In genomic region chr16:73047221-73047535, GRCh38 we compare ENCODE assay signal across 9 cellular contexts. TPM values are rescaled to one million over a fixed set of nuclear protein-coding genes. Genes with fewer than 3 reads are reported as not detected.
DNase-seq lines count a peak whose midpoint lies in the region; ATAC-seq and TF ChIP-seq lines count a peak whose summit lies in the region.
"Had no signal": no experiment of that assay in that cellular context is flagged by ENCODE, and none has a peak within 500 bp of the region (broad histone marks: within the 10 kb centered on the region; RNA-seq: fewer than 3 reads in every experiment).

No MANE protein-coding gene starts in this region.

- H3K4me1 Mint-ChIP-seq in CD8-positive, alpha-beta T cell (ENCODE audit: low read depth) = peaks cover 4% of the 10 kb centered on the region
- peaks cover 26% of the 10 kb centered on the region for H3K4me1 Mint-ChIP-seq in endothelial cell (ENCODE audit: unreplicated experiment)

- POLR2A ChIA-PET in CD8-positive, alpha-beta T cell (lab: Charles Lee) = no interaction called here
- POLR2A ChIA-PET in PC-3 (lab: Charles Lee; ENCODE audit: unreplicated experiment) = interaction anchor here (0.5 to 0.7 kb wide), 6 partner anchors 26 to 440 kb away, joined by 3 to 27 read pairs (median 6); no protein-coding TSS in a partner anchor

- H3K27me3 Mint-ChIP-seq in CD8-positive, alpha-beta T cell (ENCODE audit: low read depth) = peaks cover 25% of the 10 kb centered on the region
- H3K27me3 Mint-ChIP-seq in endothelial cell (ENCODE audit: unreplicated experiment) = peaks cover 32% of the 10 kb centered on the region

- no peaks in the 10 kb centered on the region for H3K9me3 ChIP-seq in CD8-positive, alpha-beta T cell (ENCODE audit: low read length)
- H3K9me3 ChIP-seq in PC-3 (ENCODE audit: low read length) (no peaks in the 10 kb centered on the region), osteoblast (ENCODE audit: low read depth, low read length) (no peaks in the 10 kb centered on the region)
- H3K9me3 ChIP-seq: neutrophil had no signal

- H3K9me3 Mint-ChIP-seq in CD8-positive, alpha-beta T cell = no peaks in the 10 kb centered on the region
- H3K9me3 Mint-ChIP-seq in endothelial cell (ENCODE audit: unreplicated experiment) = no peaks in the 10 kb centered on the region

- no peak for ATAC-seq in CD8-positive, alpha-beta T cell
- ATAC-seq in PC-3 = no peak
- ATAC-seq in HG02973 (IDR thresholded peaks at IDR 0.05; ENCODE audit: unreplicated experiment) = no peak

- no peak overlapping the region for H3K27ac ChIP-seq in CD8-positive, alpha-beta T cell (ENCODE audit: low read depth, low read length)
- H3K27ac ChIP-seq in PC-3 (ENCODE audit: low read length) (peak overlapping the region; percentile 95), osteoblast (ENCODE audit: low read depth, low read length) (peak overlapping the region; percentile 88)
- H3K27ac ChIP-seq: neutrophil had no signal

- intact Hi-C loops in CD8-positive, alpha-beta T cell (cut with DNase I, micrococcal nuclease) = no loop called here
- intact Hi-C loops in PC-3 (cut with micrococcal nuclease) = loop anchor here (1.0 to 5.0 kb wide), 5 partner anchors 58 to 545 kb away; no protein-coding TSS in a partner anchor

- no peaks in the 10 kb centered on the region for H3K9me2 ChIP-seq in PC-3 (replicated peaks; ENCODE audit: low read length)

- H3K4me2 ChIP-seq in PC-3 (ENCODE audit: low read length) (peak overlapping the region; percentile 84), osteoblast (ENCODE audit: insufficient read depth, low read length) (peak overlapping the region; percentile 93)

- no peaks in the 10 kb centered on the region for H3K36me3 Mint-ChIP-seq in CD8-positive, alpha-beta T cell
- H3K36me3 Mint-ChIP-seq in endothelial cell (ENCODE audit: low read depth, unreplicated experiment) = peaks cover 15% of the 10 kb centered on the region

- H3K79me2 ChIP-seq in PC-3 (ENCODE audit: low read length) = peaks cover 95% of the 10 kb centered on the region
- peaks cover 91% of the 10 kb centered on the region for H3K79me2 ChIP-seq in osteoblast (ENCODE audit: insufficient read depth, low read length)

- H3K4me3 Mint-ChIP-seq in CD8-positive, alpha-beta T cell = peak overlapping the region; percentile 56
- peak overlapping the region; percentile 89 for H3K4me3 Mint-ChIP-seq in endothelial cell (ENCODE audit: unreplicated experiment)

- H4K20me1 ChIP-seq in PC-3 (ENCODE audit: low read length) (no peaks in the 10 kb centered on the region), osteoblast (ENCODE audit: insufficient read depth, low read length) (no peaks in the 10 kb centered on the region)

- H3K4me1 ChIP-seq in CD8-positive, alpha-beta T cell (ENCODE audit: insufficient read depth, low read length) = no peaks in the 10 kb centered on the region
- H3K4me1 ChIP-seq in PC-3 (ENCODE audit: insufficient read depth, low read length) (peaks cover 65% of the 10 kb centered on the region), osteoblast (ENCODE audit: insufficient read depth, low read length) (peaks cover 72% of the 10 kb centered on the region)

- no TSS peak for BruUV-seq in PC-3 (replicated peaks; lab: Mats Ljungman, UMichigan)

- no peak overlapping the region for H3K27ac Mint-ChIP-seq in CD8-positive, alpha-beta T cell
- H3K27ac Mint-ChIP-seq in endothelial cell (ENCODE audit: unreplicated experiment) = peak overlapping the region; percentile 38

- H3K36me3 ChIP-seq in CD8-positive, alpha-beta T cell (ENCODE audit: insufficient read depth, low read length) = no peaks in the 10 kb centered on the region
- H3K36me3 ChIP-seq in PC-3 (ENCODE audit: low read depth, low read length) (no peaks in the 10 kb centered on the region), osteoblast (ENCODE audit: insufficient read depth, low read length) (no peaks in the 10 kb centered on the region)
- H3K36me3 ChIP-seq: neutrophil had no signal

- H3K9ac ChIP-seq in PC-3 (ENCODE audit: low read length) = peak overlapping the region; percentile 93

- H3K27me3 ChIP-seq in CD8-positive, alpha-beta T cell (ENCODE audit: insufficient read depth, low read length) = no peaks in the 10 kb centered on the region
- H3K27me3 ChIP-seq in PC-3 (ENCODE audit: low read length) (no peaks in the 10 kb centered on the region), osteoblast (ENCODE audit: insufficient read depth, low read length) (no peaks in the 10 kb centered on the region)

- no peak for DNase-seq in CD8-positive, alpha-beta T cell
- DNase-seq in PC-3 (no peak), endothelial cell (ENCODE audit: low spot score) (no peak), osteoblast (ENCODE audit: insufficient read length, low spot score, missing footprints) (peak; percentile 88), kidney glomerular epithelial cell (lab: John Stamatoyannopoulos, UW) (no peak), NCI-H748 (lab: John Stamatoyannopoulos, UW; ENCODE audit: unreplicated experiment) (no peak), NCI-H2029 (lab: John Stamatoyannopoulos, UW) (no peak)

- no peak for TF ChIP-seq CTCF in CD8-positive, alpha-beta T cell (IDR thresholded peaks at IDR 0.05)
- TF ChIP-seq CTCF in PC-3 (conservative IDR thresholded peaks at IDR 0.05; ENCODE audit: low read depth, low read length) (no peak), endothelial cell (IDR thresholded peaks at IDR 0.05; ENCODE audit: unreplicated experiment) (no peak), osteoblast (IDR thresholded peaks at IDR 0.05; ENCODE audit: extremely low read depth, low read depth, low read length) (no peak)

- no peak overlapping the region for H3K4me3 ChIP-seq in CD8-positive, alpha-beta T cell (ENCODE audit: low read depth, low read length)
- peak overlapping the region; percentile 88 for H3K4me3 ChIP-seq in PC-3 (ENCODE audit: low read length)
- H3K4me3 ChIP-seq in osteoblast (ENCODE audit: insufficient read depth, low read length) = peak overlapping the region; percentile 87

- H2AFZ ChIP-seq in PC-3 (ENCODE audit: low read length) (peak overlapping the region; percentile 28; the same call in 1 of the 2 replicates), osteoblast (ENCODE audit: low read length) (no peak overlapping the region)

- peaks cover 4% of the 10 kb centered on the region for H3F3A ChIP-seq in PC-3 (ENCODE audit: low read length, unreplicated experiment)

- CTCF ChIA-PET in CD8-positive, alpha-beta T cell (lab: Charles Lee) = no interaction called here
- CTCF ChIA-PET in PC-3 (lab: Charles Lee) = interaction anchor here (0.6 kb wide), 1 partner anchor 199 kb away, joined by 4 read pairs; no protein-coding TSS in a partner anchor

RNA-seq across cellular contexts. Expression of gene ZFHX3, which starts 0.8 kb away (rescaled TPM):
- total RNA-seq in CD8-positive, alpha-beta T cell = under 1 TPM; 0.22 to 0.33 TPM
- total RNA-seq in PC-3 (2014; rRNA removed) = 3.5 and 4.5 TPM in 2 replicates
- total RNA-seq in endothelial cell (ENCODE audit: unreplicated experiment) = 17.7 TPM
- total RNA-seq in osteoblast = 14.1 and 14.5 TPM in 2 replicates
